In the genomic region with DNA sequence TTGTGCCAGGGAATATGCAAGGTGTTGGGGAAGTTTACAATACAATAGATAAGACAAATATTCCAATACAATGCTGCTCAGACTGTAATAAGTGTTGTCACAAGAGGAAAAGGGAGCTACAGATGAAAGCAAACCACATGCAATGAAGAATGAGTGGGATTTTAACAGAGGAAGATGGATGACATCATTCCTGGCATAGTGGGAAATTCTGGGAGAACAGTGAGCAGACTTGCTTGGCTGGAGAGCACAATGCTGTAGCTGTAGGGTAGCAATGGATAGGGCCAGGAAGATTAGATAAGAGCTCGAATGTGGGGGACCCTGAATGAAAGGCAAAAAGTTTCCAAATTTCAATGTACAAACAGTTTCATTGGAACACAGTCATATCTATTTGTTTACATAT, we compare ENCODE assay signal across 1 cellular context.
TF ChIP-seq lines count a peak whose summit lies in the region.

No MANE protein-coding gene starts in this region.

TF ChIP-seq in HEK293, 187 proteins besides CTCF, POLR2A, EP300 and RAD21 (continued from another document):
- TF ChIP-seq, protein P1, sequence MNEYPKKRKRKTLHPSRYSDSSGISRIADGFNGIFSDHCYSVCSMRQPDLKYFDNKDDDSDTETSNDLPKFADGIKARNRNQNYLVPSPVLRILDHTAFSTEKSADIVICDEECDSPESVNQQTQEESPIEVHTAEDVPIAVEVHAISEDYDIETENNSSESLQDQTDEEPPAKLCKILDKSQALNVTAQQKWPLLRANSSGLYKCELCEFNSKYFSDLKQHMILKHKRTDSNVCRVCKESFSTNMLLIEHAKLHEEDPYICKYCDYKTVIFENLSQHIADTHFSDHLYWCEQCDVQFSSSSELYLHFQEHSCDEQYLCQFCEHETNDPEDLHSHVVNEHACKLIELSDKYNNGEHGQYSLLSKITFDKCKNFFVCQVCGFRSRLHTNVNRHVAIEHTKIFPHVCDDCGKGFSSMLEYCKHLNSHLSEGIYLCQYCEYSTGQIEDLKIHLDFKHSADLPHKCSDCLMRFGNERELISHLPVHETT (tag by site-specific recombination; IDR thresholded peaks at IDR 0.05), result no peak
- TF ChIP-seq ZNF600 (tag by site-specific recombination; IDR thresholded peaks at IDR 0.05), result no peak
- TF ChIP-seq, protein P2, sequence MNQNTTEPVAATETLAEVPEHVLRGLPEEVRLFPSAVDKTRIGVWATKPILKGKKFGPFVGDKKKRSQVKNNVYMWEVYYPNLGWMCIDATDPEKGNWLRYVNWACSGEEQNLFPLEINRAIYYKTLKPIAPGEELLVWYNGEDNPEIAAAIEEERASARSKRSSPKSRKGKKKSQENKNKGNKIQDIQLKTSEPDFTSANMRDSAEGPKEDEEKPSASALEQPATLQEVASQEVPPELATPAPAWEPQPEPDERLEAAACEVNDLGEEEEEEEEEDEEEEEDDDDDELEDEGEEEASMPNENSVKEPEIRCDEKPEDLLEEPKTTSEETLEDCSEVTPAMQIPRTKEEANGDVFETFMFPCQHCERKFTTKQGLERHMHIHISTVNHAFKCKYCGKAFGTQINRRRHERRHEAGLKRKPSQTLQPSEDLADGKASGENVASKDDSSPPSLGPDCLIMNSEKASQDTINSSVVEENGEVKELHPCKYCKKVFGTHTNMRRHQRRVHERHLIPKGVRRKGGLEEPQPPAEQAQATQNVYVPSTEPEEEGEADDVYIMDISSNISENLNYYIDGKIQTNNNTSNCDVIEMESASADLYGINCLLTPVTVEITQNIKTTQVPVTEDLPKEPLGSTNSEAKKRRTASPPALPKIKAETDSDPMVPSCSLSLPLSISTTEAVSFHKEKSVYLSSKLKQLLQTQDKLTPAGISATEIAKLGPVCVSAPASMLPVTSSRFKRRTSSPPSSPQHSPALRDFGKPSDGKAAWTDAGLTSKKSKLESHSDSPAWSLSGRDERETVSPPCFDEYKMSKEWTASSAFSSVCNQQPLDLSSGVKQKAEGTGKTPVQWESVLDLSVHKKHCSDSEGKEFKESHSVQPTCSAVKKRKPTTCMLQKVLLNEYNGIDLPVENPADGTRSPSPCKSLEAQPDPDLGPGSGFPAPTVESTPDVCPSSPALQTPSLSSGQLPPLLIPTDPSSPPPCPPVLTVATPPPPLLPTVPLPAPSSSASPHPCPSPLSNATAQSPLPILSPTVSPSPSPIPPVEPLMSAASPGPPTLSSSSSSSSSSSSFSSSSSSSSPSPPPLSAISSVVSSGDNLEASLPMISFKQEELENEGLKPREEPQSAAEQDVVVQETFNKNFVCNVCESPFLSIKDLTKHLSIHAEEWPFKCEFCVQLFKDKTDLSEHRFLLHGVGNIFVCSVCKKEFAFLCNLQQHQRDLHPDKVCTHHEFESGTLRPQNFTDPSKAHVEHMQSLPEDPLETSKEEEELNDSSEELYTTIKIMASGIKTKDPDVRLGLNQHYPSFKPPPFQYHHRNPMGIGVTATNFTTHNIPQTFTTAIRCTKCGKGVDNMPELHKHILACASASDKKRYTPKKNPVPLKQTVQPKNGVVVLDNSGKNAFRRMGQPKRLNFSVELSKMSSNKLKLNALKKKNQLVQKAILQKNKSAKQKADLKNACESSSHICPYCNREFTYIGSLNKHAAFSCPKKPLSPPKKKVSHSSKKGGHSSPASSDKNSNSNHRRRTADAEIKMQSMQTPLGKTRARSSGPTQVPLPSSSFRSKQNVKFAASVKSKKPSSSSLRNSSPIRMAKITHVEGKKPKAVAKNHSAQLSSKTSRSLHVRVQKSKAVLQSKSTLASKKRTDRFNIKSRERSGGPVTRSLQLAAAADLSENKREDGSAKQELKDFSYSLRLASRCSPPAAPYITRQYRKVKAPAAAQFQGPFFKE (tag by site-specific recombination; IDR thresholded peaks at IDR 0.05; ENCODE audit: borderline replicate concordance), result no peak
- 0 out of 2 replicates have a peak, but pooled peaks have one; percentile 12 for TF ChIP-seq ZNF629 (tag by site-specific recombination; IDR thresholded peaks at IDR 0.05)
- TF ChIP-seq ZFHX2 (tag by site-specific recombination; conservative IDR thresholded peaks at IDR 0.05), result peak; percentile 48; the same call in 1 of the 2 replicates
- 0 out of 2 replicates have a peak, but pooled peaks have one; percentile 10 for TF ChIP-seq EGR2 (tag by site-specific recombination; IDR thresholded peaks at IDR 0.05; ENCODE audit: low read depth)
